Comparison of ENCODE assay signal across 22 cellular contexts in genomic region chr12:154058-154457, GRCh38. TPM values are rescaled to one million over a fixed set of nuclear protein-coding genes. Genes with fewer than 3 reads are reported as not detected.
"Had no signal": no experiment of that assay in that cellular context is flagged by ENCODE, and none has a peak within 500 bp of the region (broad histone marks: within the 10 kb centered on the region; RNA-seq: fewer than 3 reads in every experiment).

No MANE protein-coding gene starts in this region.

- H3K9ac ChIP-seq: parathyroid adenoma had no signal

- H3K27ac Mint-ChIP-seq: endodermal cell; memory B cell; natural killer cell; progenitor cell of endocrine pancreas; stimulated activated effector memory CD8-positive, alpha-beta T cell treated with anti-CD3 and anti-CD28 coated beads, Interleukin-12 subunit alpha, Interleukin-12 subunit beta, amount 100 ng/mL, for 72 hours; type B pancreatic cell had no signal

- H2AFZ ChIP-seq: parathyroid adenoma had no signal

- H3K4me3 ChIP-seq: dorsolateral prefrontal cortex, gastrocnemius medialis, lung, right atrium auricular region, testis, tibial artery had no signal

- H3K27ac ChIP-seq: epithelial cell of prostate, gastrocnemius medialis, neutrophil, parathyroid adenoma, right atrium auricular region, testis, tibial artery had no signal

- H3K27me3 ChIP-seq: dorsolateral prefrontal cortex, gastrocnemius medialis, neutrophil, right atrium auricular region, testis had no signal

- H3K9me3 Mint-ChIP-seq: endodermal cell; natural killer cell; stimulated activated effector memory CD8-positive, alpha-beta T cell treated with anti-CD3 and anti-CD28 coated beads, Interleukin-12 subunit alpha, Interleukin-12 subunit beta, amount 100 ng/mL, for 72 hours; type B pancreatic cell had no signal

- DNase-seq: effector CD4-positive, alpha-beta T cell; endodermal cell; foreskin fibroblast; gastrocnemius medialis; head of caudate nucleus; natural killer cell; stimulated activated CD4-positive, alpha-beta T cell treated with anti-CD3 and anti-CD28 coated beads, Interleukin-2, amount 100 ng/mL, for 24 hours; stimulated activated CD4-positive, alpha-beta T cell treated with anti-CD3 and anti-CD28 coated beads, Interleukin-4, amount 100 ng/mL, for 24 hours; stimulated activated naive CD8-positive, alpha-beta T cell treated with anti-CD3 and anti-CD28 coated beads, Interleukin-15, Interleukin-2, amounts not matched to agents 100 U/mL and 50 U/mL, for 24 hours; testis; tibial artery had no signal

- H3K79me2 ChIP-seq: parathyroid adenoma had no signal

- H3K36me3 Mint-ChIP-seq: memory B cell; natural killer cell; stimulated activated effector memory CD8-positive, alpha-beta T cell treated with anti-CD3 and anti-CD28 coated beads, Interleukin-12 subunit alpha, Interleukin-12 subunit beta, amount 100 ng/mL, for 72 hours; type B pancreatic cell had no signal

- H3K9me3 ChIP-seq: gastrocnemius medialis, neutrophil, right atrium auricular region, testis, tibial artery had no signal

- H3K36me3 ChIP-seq: gastrocnemius medialis, neutrophil, right atrium auricular region, tibial artery had no signal

- H3K4me3 Mint-ChIP-seq: endodermal cell; memory B cell; natural killer cell; stimulated activated effector memory CD8-positive, alpha-beta T cell treated with anti-CD3 and anti-CD28 coated beads, Interleukin-12 subunit alpha, Interleukin-12 subunit beta, amount 100 ng/mL, for 72 hours; type B pancreatic cell had no signal

- FAIRE-seq: keratinocyte had no signal

- H3K4me1 ChIP-seq: gastrocnemius medialis, right atrium auricular region, testis, tibial artery had no signal

RNA-seq across cellular contexts. Expression of gene SLC6A12, which starts 59.9 kb away (rescaled TPM):
- polyA plus RNA-seq: keratinocyte had no signal
